ENCODE assay signal across 10 cellular contexts in the genomic region with DNA sequence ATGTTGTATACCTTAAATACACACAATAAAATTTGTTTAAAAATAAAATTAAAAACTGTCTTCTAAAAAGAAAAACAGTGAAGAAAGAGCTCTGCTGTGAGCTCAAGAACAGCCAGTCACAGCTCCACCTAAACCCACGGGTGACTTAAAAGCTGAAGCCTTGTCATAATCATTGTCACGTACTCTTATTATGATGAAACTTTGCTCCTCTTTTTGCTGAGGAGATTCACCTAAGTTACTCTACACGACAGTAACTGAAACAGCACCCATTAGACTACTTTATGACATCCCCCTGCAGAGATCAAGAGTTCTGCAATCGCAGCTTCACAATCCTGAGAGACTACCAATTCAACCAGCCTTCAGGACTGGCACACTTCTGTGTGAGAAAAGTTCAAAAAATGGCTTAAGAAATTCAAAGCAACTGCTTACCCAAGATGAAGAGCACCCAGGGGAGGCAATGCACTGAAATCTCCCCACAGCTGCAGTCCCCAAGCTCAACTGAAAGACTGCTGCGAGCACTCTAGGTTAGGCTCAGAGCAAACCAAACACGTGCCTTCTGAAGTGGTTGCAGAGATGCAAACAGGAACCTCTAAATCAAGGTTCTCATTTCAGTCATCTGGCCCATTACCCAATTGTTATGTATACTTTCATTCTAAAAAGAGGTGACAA. TPM values are rescaled to one million over a fixed set of nuclear protein-coding genes. Genes with fewer than 3 reads are reported as not detected.
DNase-seq lines count a peak whose midpoint lies in the region; ATAC-seq and TF ChIP-seq lines count a peak whose summit lies in the region.
"Had no signal": no experiment of that assay in that cellular context is flagged by ENCODE, and none has a peak within 500 bp of the region (broad histone marks: within the 10 kb centered on the region; RNA-seq: fewer than 3 reads in every experiment).

A gene with protein sequence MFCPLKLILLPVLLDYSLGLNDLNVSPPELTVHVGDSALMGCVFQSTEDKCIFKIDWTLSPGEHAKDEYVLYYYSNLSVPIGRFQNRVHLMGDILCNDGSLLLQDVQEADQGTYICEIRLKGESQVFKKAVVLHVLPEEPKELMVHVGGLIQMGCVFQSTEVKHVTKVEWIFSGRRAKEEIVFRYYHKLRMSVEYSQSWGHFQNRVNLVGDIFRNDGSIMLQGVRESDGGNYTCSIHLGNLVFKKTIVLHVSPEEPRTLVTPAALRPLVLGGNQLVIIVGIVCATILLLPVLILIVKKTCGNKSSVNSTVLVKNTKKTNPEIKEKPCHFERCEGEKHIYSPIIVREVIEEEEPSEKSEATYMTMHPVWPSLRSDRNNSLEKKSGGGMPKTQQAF (minus strand): TSS at position 500 of the 669 bp plus-strand sequence. CDS start 10,145 bp downstream, outside the sequence.

- H3K27ac ChIP-seq in heart left ventricle (peak within 1 kb of the TSS in 2 of 12 donors; percentile 17 to 93), right cardiac atrium (ENCODE audit: low read length) (no peak within 1 kb of the TSS), upper lobe of right lung (peak within 1 kb of the TSS; percentile 76)

- WGBS in heart left ventricle, 4 donors, result 74 to 84% (median 79%) methylated on average over 6 of the region's 6 CpGs
- 68% methylated on average over 6 of the region's 6 CpGs for WGBS in right cardiac atrium

- DNase-seq in heart left ventricle (no peak), Right ventricle myocardium inferior (ENCODE audit: missing footprints) (no peak), right cardiac atrium (no peak), upper lobe of right lung (no peak), DMS153 treated with DMSO at 0.1 percent for 48 hours (lab: John Stamatoyannopoulos, UW; ENCODE audit: unreplicated experiment) (no peak), NCI-H748 (lab: John Stamatoyannopoulos, UW; ENCODE audit: unreplicated experiment) (no peak)
- DNase-seq in activated CD4-positive, alpha-beta T cell treated with anti-CD3 and anti-CD28 coated beads for 4 hours, result peak; percentile 52

- H3K4me3 ChIP-seq in heart left ventricle (peak within 1 kb of the TSS in 7 of 12 donors; percentile 10 to 57 (median 32)), right cardiac atrium (ENCODE audit: low read length) (peak within 1 kb of the TSS; percentile 26), upper lobe of right lung (peak within 1 kb of the TSS; percentile 45)
- H3K4me3 ChIP-seq: K562 had no signal

- TF ChIP-seq POLR2A in heart left ventricle (IDR thresholded peaks at IDR 0.05), result no peak

- H3K9me3 ChIP-seq in heart left ventricle, result no peaks in the 10 kb centered on the region
- no peaks in the 10 kb centered on the region for H3K9me3 ChIP-seq in right cardiac atrium (ENCODE audit: control insufficient read depth, low read length)
- H3K9me3 ChIP-seq in upper lobe of right lung, result no peaks in the 10 kb centered on the region

- intact Hi-C loops in heart left ventricle (cut with DNase I), result no loop called here
- intact Hi-C loops in Right ventricle myocardium inferior (cut with DNase I), result no loop called here
- intact Hi-C loops in right cardiac atrium (cut with DNase I), result no loop called here
- intact Hi-C loops in upper lobe of right lung (cut with DNase I), result no loop called here

- H3K4me1 ChIP-seq in heart left ventricle (peaks cover 0 to 80% (median 0%) of the 10 kb centered on the region in 12 donors), right cardiac atrium (ENCODE audit: control insufficient read depth, insufficient read depth, low read length) (no peaks in the 10 kb centered on the region), upper lobe of right lung (peaks cover 22% of the 10 kb centered on the region)

- peaks cover 0 to 5% (median 0%) of the 10 kb centered on the region in 9 donors for H3K27me3 ChIP-seq in heart left ventricle
- H3K27me3 ChIP-seq in right cardiac atrium (ENCODE audit: control insufficient read depth, insufficient read depth), result no peaks in the 10 kb centered on the region
- no peaks in the 10 kb centered on the region for H3K27me3 ChIP-seq in upper lobe of right lung

- TF ChIP-seq CTCF in heart left ventricle (IDR thresholded peaks at IDR 0.05), result no peak
- TF ChIP-seq CTCF in upper lobe of right lung (IDR thresholded peaks at IDR 0.05), result no peak

- H3K36me3 ChIP-seq in heart left ventricle (peaks cover 0 to 6% (median 0%) of the 10 kb centered on the region in 9 donors), upper lobe of right lung (no peaks in the 10 kb centered on the region)

- peak in 3 of 4 donors; percentile 45 to 53 (median 47) for ATAC-seq in heart left ventricle
- no peak for ATAC-seq in Right ventricle myocardium inferior
- peak in 1 of 2 donors; percentile 45 for ATAC-seq in right cardiac atrium
- peak; percentile 76 for ATAC-seq in upper lobe of right lung
- no peak for ATAC-seq in HG03159 (IDR thresholded peaks at IDR 0.05; ENCODE audit: unreplicated experiment)
- ATAC-seq: K562 had no signal

RNA-seq across cellular contexts. Expression of the gene that starts here (rescaled TPM):
- 10 to 100 TPM in 2 of 9 donors, 1 to 10 TPM in 6, under 1 TPM in 1; 0.90 to 18.4 (median 2.0) TPM for total RNA-seq in heart left ventricle
- 1 to 10 TPM; 1.4 to 1.6 TPM for polyA plus RNA-seq in heart left ventricle
- 3.3 TPM for total RNA-seq in Right ventricle myocardium inferior
- 1 to 10 TPM; 2.3 to 8.0 (median 4.0) TPM for total RNA-seq in right cardiac atrium
- polyA plus RNA-seq in right cardiac atrium, result 2.0 TPM
- total RNA-seq in upper lobe of right lung, result 87.9 TPM
- polyA plus RNA-seq: BJ had no signal

Comparison
In these comparisons a context has a peak if more than half of its experiments do, and no peak if none do; other contexts are left out.
1. ATAC-seq: peak in heart left ventricle (3 of 4) and upper lobe of right lung (single experiment); none in Right ventricle myocardium inferior (single experiment) and HG03159 (single experiment).
2. DNase-seq: peak in activated CD4-positive, alpha-beta T cell treated with anti-CD3 and anti-CD28 coated beads for 4 hours (2 of 2); none in heart left ventricle (0 of 5), Right ventricle myocardium inferior (single experiment), right cardiac atrium (0 of 3), upper lobe of right lung (single experiment), DMS153 treated with DMSO at 0.1 percent for 48 hours (single experiment) and NCI-H748 (single experiment).
3. Peak in every context shown above with its lines, with median percentiles within 50 percentile points of each other: H3K4me3 ChIP-seq.